ENCODE assay signal across 1 cellular context in the genomic region with DNA sequence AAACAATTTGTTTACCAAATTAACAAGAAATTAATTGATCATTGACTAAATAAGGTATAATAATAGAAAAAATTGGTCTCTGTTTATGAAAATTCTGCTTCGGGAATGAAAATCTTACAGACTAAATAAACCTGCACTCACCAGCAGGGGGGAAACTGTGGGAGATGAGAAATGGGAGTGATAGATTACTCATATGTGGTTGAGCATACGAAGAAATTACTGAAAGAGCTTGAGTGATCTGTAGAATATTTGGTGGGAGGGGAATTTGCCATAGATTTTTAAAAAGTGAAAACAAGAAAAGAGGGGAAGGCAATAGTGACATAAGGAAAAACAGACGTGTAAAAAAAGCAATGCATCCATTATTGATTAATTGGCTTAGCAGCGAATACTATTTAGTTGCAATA.
TF ChIP-seq lines count a peak whose summit lies in the region.

No MANE protein-coding gene starts in this region.

TF ChIP-seq in GM12878, 131 proteins besides CTCF, POLR2A, EP300 and RAD21 (continued from another document and continues in another):
- TF ChIP-seq, protein P1, sequence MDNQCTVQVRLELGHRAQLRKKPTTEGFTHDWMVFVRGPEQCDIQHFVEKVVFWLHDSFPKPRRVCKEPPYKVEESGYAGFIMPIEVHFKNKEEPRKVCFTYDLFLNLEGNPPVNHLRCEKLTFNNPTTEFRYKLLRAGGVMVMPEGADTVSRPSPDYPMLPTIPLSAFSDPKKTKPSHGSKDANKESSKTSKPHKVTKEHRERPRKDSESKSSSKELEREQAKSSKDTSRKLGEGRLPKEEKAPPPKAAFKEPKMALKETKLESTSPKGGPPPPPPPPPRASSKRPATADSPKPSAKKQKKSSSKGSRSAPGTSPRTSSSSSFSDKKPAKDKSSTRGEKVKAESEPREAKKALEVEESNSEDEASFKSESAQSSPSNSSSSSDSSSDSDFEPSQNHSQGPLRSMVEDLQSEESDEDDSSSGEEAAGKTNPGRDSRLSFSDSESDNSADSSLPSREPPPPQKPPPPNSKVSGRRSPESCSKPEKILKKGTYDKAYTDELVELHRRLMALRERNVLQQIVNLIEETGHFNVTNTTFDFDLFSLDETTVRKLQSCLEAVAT (IDR thresholded peaks at IDR 0.05), result peak; percentile 48; the same call in 1 of the 2 replicates
- TF ChIP-seq TBL1XR1 (IDR thresholded peaks at IDR 0.05; ENCODE audit: low read depth, low read length) (no peak), TARDBP (IDR thresholded peaks at IDR 0.05; ENCODE audit: borderline replicate concordance) (no peak), KDM1A (IDR thresholded peaks at IDR 0.05; ENCODE audit: borderline replicate concordance) (no peak), MYB (IDR thresholded peaks at IDR 0.05; ENCODE audit: borderline replicate concordance, low read depth, low read length) (no peak), NR2C1 (IDR thresholded peaks at IDR 0.05) (no peak), SUZ12 (IDR thresholded peaks at IDR 0.05; ENCODE audit: unreplicated experiment) (no peak), IKZF2 (IDR thresholded peaks at IDR 0.05) (peak; percentile 88 to 93), CHD4 (IDR thresholded peaks at IDR 0.05) (no peak), SREBF1 (IDR thresholded peaks at IDR 0.05; ENCODE audit: low read length) (no peak), RBBP5 (conservative IDR thresholded peaks at IDR 0.05) (no peak), STAT1 (conservative IDR thresholded peaks at IDR 0.05) (no peak), ZNF24 (IDR thresholded peaks at IDR 0.05) (no peak; the same call in 1 of the 2 replicates), ZNF384 (IDR thresholded peaks at IDR 0.05; ENCODE audit: borderline replicate concordance, low read depth, low read length) (no peak), GABPA (IDR thresholded peaks at IDR 0.05; ENCODE audit: low read depth) (no peak), FOXK2 (IDR thresholded peaks at IDR 0.05) (no peak), TCF7 (IDR thresholded peaks at IDR 0.05; ENCODE audit: borderline replicate concordance) (no peak), ZNF207 (IDR thresholded peaks at IDR 0.05; ENCODE audit: borderline replicate concordance) (no peak), DPF2 (IDR thresholded peaks at IDR 0.05) (peak; percentile 52; the same call in 1 of the 2 replicates), YY1 (IDR thresholded peaks at IDR 0.05; ENCODE audit: low read depth, low read length) (no peak), ZNF217 (IDR thresholded peaks at IDR 0.05) (no peak), CBX3 (IDR thresholded peaks at IDR 0.05; ENCODE audit: borderline replicate concordance, low read depth) (no peak), ZNF622 (IDR thresholded peaks at IDR 0.05) (no peak), SMAD1 (IDR thresholded peaks at IDR 0.05; ENCODE audit: low read depth, partially characterized antibody) (no peak), EZH2 (IDR thresholded peaks at IDR 0.05; ENCODE audit: borderline replicate concordance, control insufficient read depth, low read depth, low read length) (no peak), BMI1 (IDR thresholded peaks at IDR 0.05; ENCODE audit: borderline replicate concordance) (0 out of 2 replicates have a peak, but pooled peaks have one; percentile 45), GATAD2B (conservative IDR thresholded peaks at IDR 0.05; ENCODE audit: low read depth) (no peak), FOS (IDR thresholded peaks at IDR 0.05; ENCODE audit: borderline replicate concordance, extremely low read depth, insufficient read length) (no peak), ASH2L (IDR thresholded peaks at IDR 0.05; ENCODE audit: borderline replicate concordance, low read depth) (no peak), SIX5 (IDR thresholded peaks at IDR 0.05; ENCODE audit: low read depth, low read length, severe bottlenecking) (no peak), HDAC2 (IDR thresholded peaks at IDR 0.05) (no peak), IRF4 (IDR thresholded peaks at IDR 0.05; ENCODE audit: low read depth, low read length) (peak; percentile 88)
- TF ChIP-seq, protein P2, sequence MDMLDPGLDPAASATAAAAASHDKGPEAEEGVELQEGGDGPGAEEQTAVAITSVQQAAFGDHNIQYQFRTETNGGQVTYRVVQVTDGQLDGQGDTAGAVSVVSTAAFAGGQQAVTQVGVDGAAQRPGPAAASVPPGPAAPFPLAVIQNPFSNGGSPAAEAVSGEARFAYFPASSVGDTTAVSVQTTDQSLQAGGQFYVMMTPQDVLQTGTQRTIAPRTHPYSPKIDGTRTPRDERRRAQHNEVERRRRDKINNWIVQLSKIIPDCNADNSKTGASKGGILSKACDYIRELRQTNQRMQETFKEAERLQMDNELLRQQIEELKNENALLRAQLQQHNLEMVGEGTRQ (IDR thresholded peaks at IDR 0.05; ENCODE audit: borderline replicate concordance, low read depth, low read length), result no peak
- TF ChIP-seq, protein P3, sequence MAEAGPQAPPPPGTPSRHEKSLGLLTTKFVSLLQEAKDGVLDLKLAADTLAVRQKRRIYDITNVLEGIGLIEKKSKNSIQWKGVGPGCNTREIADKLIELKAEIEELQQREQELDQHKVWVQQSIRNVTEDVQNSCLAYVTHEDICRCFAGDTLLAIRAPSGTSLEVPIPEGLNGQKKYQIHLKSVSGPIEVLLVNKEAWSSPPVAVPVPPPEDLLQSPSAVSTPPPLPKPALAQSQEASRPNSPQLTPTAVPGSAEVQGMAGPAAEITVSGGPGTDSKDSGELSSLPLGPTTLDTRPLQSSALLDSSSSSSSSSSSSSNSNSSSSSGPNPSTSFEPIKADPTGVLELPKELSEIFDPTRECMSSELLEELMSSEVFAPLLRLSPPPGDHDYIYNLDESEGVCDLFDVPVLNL (IDR thresholded peaks at IDR 0.05; ENCODE audit: low read depth, low read length), result no peak
- TF ChIP-seq, protein P4, sequence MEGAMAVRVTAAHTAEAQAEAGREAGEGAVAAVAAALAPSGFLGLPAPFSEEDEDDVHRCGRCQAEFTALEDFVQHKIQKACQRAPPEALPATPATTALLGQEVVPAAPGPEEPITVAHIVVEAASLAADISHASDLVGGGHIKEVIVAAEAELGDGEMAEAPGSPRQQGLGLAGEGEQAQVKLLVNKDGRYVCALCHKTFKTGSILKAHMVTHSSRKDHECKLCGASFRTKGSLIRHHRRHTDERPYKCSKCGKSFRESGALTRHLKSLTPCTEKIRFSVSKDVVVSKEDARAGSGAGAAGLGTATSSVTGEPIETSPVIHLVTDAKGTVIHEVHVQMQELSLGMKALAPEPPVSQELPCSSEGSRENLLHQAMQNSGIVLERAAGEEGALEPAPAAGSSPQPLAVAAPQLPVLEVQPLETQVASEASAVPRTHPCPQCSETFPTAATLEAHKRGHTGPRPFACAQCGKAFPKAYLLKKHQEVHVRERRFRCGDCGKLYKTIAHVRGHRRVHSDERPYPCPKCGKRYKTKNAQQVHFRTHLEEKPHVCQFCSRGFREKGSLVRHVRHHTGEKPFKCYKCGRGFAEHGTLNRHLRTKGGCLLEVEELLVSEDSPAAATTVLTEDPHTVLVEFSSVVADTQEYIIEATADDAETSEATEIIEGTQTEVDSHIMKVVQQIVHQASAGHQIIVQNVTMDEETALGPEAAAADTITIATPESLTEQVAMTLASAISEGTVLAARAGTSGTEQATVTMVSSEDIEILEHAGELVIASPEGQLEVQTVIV (IDR thresholded peaks at IDR 0.05; ENCODE audit: borderline replicate concordance, partially characterized antibody), result no peak
- TF ChIP-seq, protein P5, sequence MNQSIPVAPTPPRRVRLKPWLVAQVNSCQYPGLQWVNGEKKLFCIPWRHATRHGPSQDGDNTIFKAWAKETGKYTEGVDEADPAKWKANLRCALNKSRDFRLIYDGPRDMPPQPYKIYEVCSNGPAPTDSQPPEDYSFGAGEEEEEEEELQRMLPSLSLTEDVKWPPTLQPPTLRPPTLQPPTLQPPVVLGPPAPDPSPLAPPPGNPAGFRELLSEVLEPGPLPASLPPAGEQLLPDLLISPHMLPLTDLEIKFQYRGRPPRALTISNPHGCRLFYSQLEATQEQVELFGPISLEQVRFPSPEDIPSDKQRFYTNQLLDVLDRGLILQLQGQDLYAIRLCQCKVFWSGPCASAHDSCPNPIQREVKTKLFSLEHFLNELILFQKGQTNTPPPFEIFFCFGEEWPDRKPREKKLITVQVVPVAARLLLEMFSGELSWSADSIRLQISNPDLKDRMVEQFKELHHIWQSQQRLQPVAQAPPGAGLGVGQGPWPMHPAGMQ (IDR thresholded peaks at IDR 0.05; ENCODE audit: borderline replicate concordance), result no peak
- TF ChIP-seq, protein P6, sequence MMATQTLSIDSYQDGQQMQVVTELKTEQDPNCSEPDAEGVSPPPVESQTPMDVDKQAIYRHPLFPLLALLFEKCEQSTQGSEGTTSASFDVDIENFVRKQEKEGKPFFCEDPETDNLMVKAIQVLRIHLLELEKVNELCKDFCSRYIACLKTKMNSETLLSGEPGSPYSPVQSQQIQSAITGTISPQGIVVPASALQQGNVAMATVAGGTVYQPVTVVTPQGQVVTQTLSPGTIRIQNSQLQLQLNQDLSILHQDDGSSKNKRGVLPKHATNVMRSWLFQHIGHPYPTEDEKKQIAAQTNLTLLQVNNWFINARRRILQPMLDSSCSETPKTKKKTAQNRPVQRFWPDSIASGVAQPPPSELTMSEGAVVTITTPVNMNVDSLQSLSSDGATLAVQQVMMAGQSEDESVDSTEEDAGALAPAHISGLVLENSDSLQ (IDR thresholded peaks at IDR 0.05), result peak; percentile 77
- TF ChIP-seq, protein P7, sequence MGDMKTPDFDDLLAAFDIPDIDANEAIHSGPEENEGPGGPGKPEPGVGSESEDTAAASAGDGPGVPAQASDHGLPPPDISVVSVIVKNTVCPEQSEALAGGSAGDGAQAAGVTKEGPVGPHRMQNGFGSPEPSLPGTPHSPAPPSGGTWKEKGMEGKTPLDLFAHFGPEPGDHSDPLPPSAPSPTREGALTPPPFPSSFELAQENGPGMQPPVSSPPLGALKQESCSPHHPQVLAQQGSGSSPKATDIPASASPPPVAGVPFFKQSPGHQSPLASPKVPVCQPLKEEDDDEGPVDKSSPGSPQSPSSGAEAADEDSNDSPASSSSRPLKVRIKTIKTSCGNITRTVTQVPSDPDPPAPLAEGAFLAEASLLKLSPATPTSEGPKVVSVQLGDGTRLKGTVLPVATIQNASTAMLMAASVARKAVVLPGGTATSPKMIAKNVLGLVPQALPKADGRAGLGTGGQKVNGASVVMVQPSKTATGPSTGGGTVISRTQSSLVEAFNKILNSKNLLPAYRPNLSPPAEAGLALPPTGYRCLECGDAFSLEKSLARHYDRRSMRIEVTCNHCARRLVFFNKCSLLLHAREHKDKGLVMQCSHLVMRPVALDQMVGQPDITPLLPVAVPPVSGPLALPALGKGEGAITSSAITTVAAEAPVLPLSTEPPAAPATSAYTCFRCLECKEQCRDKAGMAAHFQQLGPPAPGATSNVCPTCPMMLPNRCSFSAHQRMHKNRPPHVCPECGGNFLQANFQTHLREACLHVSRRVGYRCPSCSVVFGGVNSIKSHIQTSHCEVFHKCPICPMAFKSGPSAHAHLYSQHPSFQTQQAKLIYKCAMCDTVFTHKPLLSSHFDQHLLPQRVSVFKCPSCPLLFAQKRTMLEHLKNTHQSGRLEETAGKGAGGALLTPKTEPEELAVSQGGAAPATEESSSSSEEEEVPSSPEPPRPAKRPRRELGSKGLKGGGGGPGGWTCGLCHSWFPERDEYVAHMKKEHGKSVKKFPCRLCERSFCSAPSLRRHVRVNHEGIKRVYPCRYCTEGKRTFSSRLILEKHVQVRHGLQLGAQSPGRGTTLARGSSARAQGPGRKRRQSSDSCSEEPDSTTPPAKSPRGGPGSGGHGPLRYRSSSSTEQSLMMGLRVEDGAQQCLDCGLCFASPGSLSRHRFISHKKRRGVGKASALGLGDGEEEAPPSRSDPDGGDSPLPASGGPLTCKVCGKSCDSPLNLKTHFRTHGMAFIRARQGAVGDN (IDR thresholded peaks at IDR 0.05), result no peak
- TF ChIP-seq, protein P8, sequence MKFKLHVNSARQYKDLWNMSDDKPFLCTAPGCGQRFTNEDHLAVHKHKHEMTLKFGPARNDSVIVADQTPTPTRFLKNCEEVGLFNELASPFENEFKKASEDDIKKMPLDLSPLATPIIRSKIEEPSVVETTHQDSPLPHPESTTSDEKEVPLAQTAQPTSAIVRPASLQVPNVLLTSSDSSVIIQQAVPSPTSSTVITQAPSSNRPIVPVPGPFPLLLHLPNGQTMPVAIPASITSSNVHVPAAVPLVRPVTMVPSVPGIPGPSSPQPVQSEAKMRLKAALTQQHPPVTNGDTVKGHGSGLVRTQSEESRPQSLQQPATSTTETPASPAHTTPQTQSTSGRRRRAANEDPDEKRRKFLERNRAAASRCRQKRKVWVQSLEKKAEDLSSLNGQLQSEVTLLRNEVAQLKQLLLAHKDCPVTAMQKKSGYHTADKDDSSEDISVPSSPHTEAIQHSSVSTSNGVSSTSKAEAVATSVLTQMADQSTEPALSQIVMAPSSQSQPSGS (IDR thresholded peaks at IDR 0.05; ENCODE audit: low read length), result peak; percentile 84
- TF ChIP-seq, protein P9, sequence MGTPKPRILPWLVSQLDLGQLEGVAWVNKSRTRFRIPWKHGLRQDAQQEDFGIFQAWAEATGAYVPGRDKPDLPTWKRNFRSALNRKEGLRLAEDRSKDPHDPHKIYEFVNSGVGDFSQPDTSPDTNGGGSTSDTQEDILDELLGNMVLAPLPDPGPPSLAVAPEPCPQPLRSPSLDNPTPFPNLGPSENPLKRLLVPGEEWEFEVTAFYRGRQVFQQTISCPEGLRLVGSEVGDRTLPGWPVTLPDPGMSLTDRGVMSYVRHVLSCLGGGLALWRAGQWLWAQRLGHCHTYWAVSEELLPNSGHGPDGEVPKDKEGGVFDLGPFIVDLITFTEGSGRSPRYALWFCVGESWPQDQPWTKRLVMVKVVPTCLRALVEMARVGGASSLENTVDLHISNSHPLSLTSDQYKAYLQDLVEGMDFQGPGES (IDR thresholded peaks at IDR 0.05), result no peak
- TF ChIP-seq, protein P10, sequence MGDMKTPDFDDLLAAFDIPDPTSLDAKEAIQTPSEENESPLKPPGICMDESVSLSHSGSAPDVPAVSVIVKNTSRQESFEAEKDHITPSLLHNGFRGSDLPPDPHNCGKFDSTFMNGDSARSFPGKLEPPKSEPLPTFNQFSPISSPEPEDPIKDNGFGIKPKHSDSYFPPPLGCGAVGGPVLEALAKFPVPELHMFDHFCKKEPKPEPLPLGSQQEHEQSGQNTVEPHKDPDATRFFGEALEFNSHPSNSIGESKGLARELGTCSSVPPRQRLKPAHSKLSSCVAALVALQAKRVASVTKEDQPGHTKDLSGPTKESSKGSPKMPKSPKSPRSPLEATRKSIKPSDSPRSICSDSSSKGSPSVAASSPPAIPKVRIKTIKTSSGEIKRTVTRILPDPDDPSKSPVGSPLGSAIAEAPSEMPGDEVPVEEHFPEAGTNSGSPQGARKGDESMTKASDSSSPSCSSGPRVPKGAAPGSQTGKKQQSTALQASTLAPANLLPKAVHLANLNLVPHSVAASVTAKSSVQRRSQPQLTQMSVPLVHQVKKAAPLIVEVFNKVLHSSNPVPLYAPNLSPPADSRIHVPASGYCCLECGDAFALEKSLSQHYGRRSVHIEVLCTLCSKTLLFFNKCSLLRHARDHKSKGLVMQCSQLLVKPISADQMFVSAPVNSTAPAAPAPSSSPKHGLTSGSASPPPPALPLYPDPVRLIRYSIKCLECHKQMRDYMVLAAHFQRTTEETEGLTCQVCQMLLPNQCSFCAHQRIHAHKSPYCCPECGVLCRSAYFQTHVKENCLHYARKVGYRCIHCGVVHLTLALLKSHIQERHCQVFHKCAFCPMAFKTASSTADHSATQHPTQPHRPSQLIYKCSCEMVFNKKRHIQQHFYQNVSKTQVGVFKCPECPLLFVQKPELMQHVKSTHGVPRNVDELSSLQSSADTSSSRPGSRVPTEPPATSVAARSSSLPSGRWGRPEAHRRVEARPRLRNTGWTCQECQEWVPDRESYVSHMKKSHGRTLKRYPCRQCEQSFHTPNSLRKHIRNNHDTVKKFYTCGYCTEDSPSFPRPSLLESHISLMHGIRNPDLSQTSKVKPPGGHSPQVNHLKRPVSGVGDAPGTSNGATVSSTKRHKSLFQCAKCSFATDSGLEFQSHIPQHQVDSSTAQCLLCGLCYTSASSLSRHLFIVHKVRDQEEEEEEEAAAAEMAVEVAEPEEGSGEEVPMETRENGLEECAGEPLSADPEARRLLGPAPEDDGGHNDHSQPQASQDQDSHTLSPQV (IDR thresholded peaks at IDR 0.05), result no peak
